ENCODE assay signal across 1 cellular context in the genomic region with DNA sequence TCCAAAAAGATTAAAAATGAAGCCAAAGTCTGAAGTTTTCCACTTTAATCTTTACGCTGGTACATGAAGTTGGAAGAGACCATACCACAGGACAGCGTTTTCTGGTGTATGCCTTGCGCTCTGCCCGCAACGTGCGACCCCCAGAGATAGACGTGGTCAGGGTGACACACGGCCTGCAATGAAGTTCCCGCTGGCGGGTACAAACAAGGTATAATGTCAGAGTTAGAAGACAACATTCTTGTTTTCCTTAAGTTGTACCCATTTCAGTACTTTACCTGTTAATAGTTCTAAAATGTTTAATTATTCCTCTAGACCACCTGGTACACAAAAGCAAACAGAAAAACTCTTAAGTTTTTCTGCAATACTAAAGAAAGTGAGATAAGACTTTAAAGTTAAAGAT.
TF ChIP-seq lines count a peak whose summit lies in the region.

No MANE protein-coding gene starts in this region.

TF ChIP-seq in GM23338, 12 proteins besides CTCF, POLR2A, EP300 and RAD21:
- TF ChIP-seq, protein P1, sequence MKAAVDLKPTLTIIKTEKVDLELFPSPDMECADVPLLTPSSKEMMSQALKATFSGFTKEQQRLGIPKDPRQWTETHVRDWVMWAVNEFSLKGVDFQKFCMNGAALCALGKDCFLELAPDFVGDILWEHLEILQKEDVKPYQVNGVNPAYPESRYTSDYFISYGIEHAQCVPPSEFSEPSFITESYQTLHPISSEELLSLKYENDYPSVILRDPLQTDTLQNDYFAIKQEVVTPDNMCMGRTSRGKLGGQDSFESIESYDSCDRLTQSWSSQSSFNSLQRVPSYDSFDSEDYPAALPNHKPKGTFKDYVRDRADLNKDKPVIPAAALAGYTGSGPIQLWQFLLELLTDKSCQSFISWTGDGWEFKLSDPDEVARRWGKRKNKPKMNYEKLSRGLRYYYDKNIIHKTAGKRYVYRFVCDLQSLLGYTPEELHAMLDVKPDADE (IDR thresholded peaks at IDR 0.05): no peak
- TF ChIP-seq, protein P2, sequence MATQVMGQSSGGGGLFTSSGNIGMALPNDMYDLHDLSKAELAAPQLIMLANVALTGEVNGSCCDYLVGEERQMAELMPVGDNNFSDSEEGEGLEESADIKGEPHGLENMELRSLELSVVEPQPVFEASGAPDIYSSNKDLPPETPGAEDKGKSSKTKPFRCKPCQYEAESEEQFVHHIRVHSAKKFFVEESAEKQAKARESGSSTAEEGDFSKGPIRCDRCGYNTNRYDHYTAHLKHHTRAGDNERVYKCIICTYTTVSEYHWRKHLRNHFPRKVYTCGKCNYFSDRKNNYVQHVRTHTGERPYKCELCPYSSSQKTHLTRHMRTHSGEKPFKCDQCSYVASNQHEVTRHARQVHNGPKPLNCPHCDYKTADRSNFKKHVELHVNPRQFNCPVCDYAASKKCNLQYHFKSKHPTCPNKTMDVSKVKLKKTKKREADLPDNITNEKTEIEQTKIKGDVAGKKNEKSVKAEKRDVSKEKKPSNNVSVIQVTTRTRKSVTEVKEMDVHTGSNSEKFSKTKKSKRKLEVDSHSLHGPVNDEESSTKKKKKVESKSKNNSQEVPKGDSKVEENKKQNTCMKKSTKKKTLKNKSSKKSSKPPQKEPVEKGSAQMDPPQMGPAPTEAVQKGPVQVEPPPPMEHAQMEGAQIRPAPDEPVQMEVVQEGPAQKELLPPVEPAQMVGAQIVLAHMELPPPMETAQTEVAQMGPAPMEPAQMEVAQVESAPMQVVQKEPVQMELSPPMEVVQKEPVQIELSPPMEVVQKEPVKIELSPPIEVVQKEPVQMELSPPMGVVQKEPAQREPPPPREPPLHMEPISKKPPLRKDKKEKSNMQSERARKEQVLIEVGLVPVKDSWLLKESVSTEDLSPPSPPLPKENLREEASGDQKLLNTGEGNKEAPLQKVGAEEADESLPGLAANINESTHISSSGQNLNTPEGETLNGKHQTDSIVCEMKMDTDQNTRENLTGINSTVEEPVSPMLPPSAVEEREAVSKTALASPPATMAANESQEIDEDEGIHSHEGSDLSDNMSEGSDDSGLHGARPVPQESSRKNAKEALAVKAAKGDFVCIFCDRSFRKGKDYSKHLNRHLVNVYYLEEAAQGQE (IDR thresholded peaks at IDR 0.05; ENCODE audit: unreplicated experiment): no peak
- TF ChIP-seq EZH2 (IDR thresholded peaks at IDR 0.05; ENCODE audit: low read depth, unreplicated experiment) (no peak), ZNF114 (CRISPR knock-in tag; IDR thresholded peaks at IDR 0.05) (no peak), EZH2phosphoT487 (IDR thresholded peaks at IDR 0.05; ENCODE audit: unreplicated experiment) (no peak)
